28 cellular contexts compared by ENCODE assay signal in genomic region chr6:72530750-72531149, GRCh38.
A peak's percentile ranks its signal among the peaks of the same experiment; 100 is the strongest.
DNase-seq lines count a peak whose midpoint lies in the region; ATAC-seq, FAIRE-seq and TF ChIP-seq lines count a peak whose summit lies in the region.
"Had no signal": no experiment of that assay in that cellular context is flagged by ENCODE, and none has a peak within 500 bp of the region (broad histone marks: within the 10 kb centered on the region; RNA-seq: fewer than 3 reads in every experiment).

No MANE protein-coding gene starts in this region.

- TF ChIP-seq CTCF in bronchial epithelial cell (IDR thresholded peaks at IDR 0.05; ENCODE audit: insufficient read depth, low read length, severe bottlenecking) (no peak), foreskin keratinocyte (conservative IDR thresholded peaks at IDR 0.05) (no peak), MM.1S (IDR thresholded peaks at IDR 0.05; ENCODE audit: low read length) (no peak)

- H3K9me3 ChIP-seq in GM23248 (ENCODE audit: low read depth) (no peaks in the 10 kb centered on the region), MM.1S (replicated peaks; ENCODE audit: insufficient read depth, low read length) (no peaks in the 10 kb centered on the region)
- H3K9me3 ChIP-seq: BE2C, BLaER1 had no signal

- H4K20me1 ChIP-seq in GM23248 (ENCODE audit: insufficient read depth) (no peaks in the 10 kb centered on the region), MM.1S (ENCODE audit: insufficient read depth, low read length) (no peaks in the 10 kb centered on the region)
- H4K20me1 ChIP-seq: BLaER1 had no signal

- no peaks in the 10 kb centered on the region for H3K27me3 ChIP-seq in GM23248 (replicated peaks; ENCODE audit: insufficient read depth)
- no peaks in the 10 kb centered on the region for H3K27me3 ChIP-seq in bronchial epithelial cell (ENCODE audit: control insufficient read depth, insufficient read depth, low read length)
- H3K27me3 ChIP-seq in foreskin keratinocyte = no peaks in the 10 kb centered on the region
- H3K27me3 ChIP-seq in MM.1S (replicated peaks; ENCODE audit: insufficient read depth, low read length) = no peaks in the 10 kb centered on the region
- H3K27me3 ChIP-seq: BE2C, BLaER1 had no signal

- peaks cover 23% of the 10 kb centered on the region for H3F3A ChIP-seq in GM23248 (ENCODE audit: insufficient read depth)
- no peaks in the 10 kb centered on the region for H3F3A ChIP-seq in MM.1S (ENCODE audit: insufficient read depth, low read length)

- H3K27ac ChIP-seq in GM23248 (no peak overlapping the region), foreskin keratinocyte (no peak overlapping the region), MM.1S (ENCODE audit: low read length) (no peak overlapping the region)
- H3K27ac ChIP-seq: BLaER1 had no signal

- FAIRE-seq in H54 (lab: Jason Lieb, UNC) = peak; percentile 50
- FAIRE-seq in bronchial epithelial cell (lab: Jason Lieb, UNC) = no peak
- FAIRE-seq: A204.1, GM12878, GM12892, GM18507 had no signal

- no peak overlapping the region for H3K9ac ChIP-seq in GM23248
- H3K9ac ChIP-seq in MM.1S (ENCODE audit: low read length) = no peak overlapping the region
- H3K9ac ChIP-seq: BLaER1 had no signal

- H3K9me2 ChIP-seq in GM23248 (ENCODE audit: insufficient read depth) (no peaks in the 10 kb centered on the region; the same call in 1 of the 2 replicates), MM.1S (replicated peaks; ENCODE audit: insufficient read depth, low read length) (no peaks in the 10 kb centered on the region)

- H3K4me3 ChIP-seq in GM23248 (no peak overlapping the region), bronchial epithelial cell (ENCODE audit: low read depth, low read length) (no peak overlapping the region), MM.1S (ENCODE audit: low read length) (no peak overlapping the region)
- H3K4me3 ChIP-seq: BLaER1, GM12878 had no signal

- H3K36me3 ChIP-seq in GM23248 (ENCODE audit: low read depth) = no peaks in the 10 kb centered on the region
- no peaks in the 10 kb centered on the region for H3K36me3 ChIP-seq in bronchial epithelial cell (ENCODE audit: control insufficient read depth, insufficient read depth, low read length)
- no peaks in the 10 kb centered on the region for H3K36me3 ChIP-seq in MM.1S (replicated peaks; ENCODE audit: insufficient read depth, low read length)
- H3K36me3 ChIP-seq: BE2C, BLaER1 had no signal

- H3K79me2 ChIP-seq in GM23248 (ENCODE audit: insufficient read depth) (no peaks in the 10 kb centered on the region), MM.1S (ENCODE audit: low read length) (no peaks in the 10 kb centered on the region)

- 40 to 44% methylated on average over 3 of the region's 3 CpGs for WGBS in GM23248 (ENCODE audit: low coverage in 1 of 2, low lambda C conversion rate in 2 of 2, missing lambda C conversion rate in 2 of 2), 2 experiments

- DNase-seq in GM23248 (no peak), H54 (ENCODE audit: insufficient read length, low spot score) (no peak), bronchial epithelial cell (ENCODE audit: low read depth) (peak; percentile 62), foreskin keratinocyte (peak; percentile 40 to 70), MM.1S (no peak), SKM-1 treated with dmso at 0.1 percent for 144 hours (lab: John Stamatoyannopoulos, UW; ENCODE audit: unreplicated experiment) (no peak)
- DNase-seq in activated CD4-positive, alpha-beta T cell treated with anti-CD3 and anti-CD28 coated beads for 48 hours = no peak
- DNase-seq: 8988T; ACHN; BE2C; C1 segment of cervical spinal cord; CD4-positive, alpha-beta memory T cell; CD4-positive, CD25-positive, alpha-beta regulatory T cell; CD8-positive, alpha-beta memory T cell; COR-L47; DMS 273 treated with DMSO at 0.1 percent for 48 hours; DMS153; DMS53; DMS79; DND-41; EL; GDM1 had no signal

- H3K4me1 ChIP-seq in GM23248 (ENCODE audit: insufficient read depth) = peaks cover 49% of the 10 kb centered on the region
- H3K4me1 ChIP-seq in foreskin keratinocyte = peaks cover 26% of the 10 kb centered on the region
- H3K4me1 ChIP-seq in MM.1S (ENCODE audit: low read length) = no peaks in the 10 kb centered on the region
- H3K4me1 ChIP-seq: BE2C, BLaER1 had no signal

- peak; percentile 61 for ATAC-seq in foreskin keratinocyte
- no peak for ATAC-seq in HG03521 (IDR thresholded peaks at IDR 0.05; ENCODE audit: unreplicated experiment)
- ATAC-seq: GM12878 had no signal

- H3K4me2 ChIP-seq in GM23248 (ENCODE audit: unreplicated experiment) (no peak overlapping the region), MM.1S (ENCODE audit: low read depth, low read length) (no peak overlapping the region)
- H3K4me2 ChIP-seq: BLaER1 had no signal

- 0 out of 2 replicates have a peak overlapping the region, but pooled peaks have one; percentile 25 for H2AFZ ChIP-seq in GM23248
- no peak overlapping the region for H2AFZ ChIP-seq in MM.1S (ENCODE audit: low read length)

- in situ Hi-C loops in GM23248 (cut with MboI) = no loop called here

- TF ChIP-seq POLR2A in H54 (IDR thresholded peaks at IDR 0.05; ENCODE audit: low read depth, low read length) = no peak

Comparison
In these comparisons a context has a peak if more than half of its experiments do, and no peak if none do; other contexts are left out.
1. DNase-seq: peak in bronchial epithelial cell (single experiment) and foreskin keratinocyte (2 of 2); none in GM23248 (single experiment), H54 (single experiment), activated CD4-positive, alpha-beta T cell treated with anti-CD3 and anti-CD28 coated beads for 48 hours (single experiment), MM.1S (single experiment) and SKM-1 treated with dmso at 0.1 percent for 144 hours (single experiment).